8 cellular contexts compared by ENCODE assay signal in the genomic region with DNA sequence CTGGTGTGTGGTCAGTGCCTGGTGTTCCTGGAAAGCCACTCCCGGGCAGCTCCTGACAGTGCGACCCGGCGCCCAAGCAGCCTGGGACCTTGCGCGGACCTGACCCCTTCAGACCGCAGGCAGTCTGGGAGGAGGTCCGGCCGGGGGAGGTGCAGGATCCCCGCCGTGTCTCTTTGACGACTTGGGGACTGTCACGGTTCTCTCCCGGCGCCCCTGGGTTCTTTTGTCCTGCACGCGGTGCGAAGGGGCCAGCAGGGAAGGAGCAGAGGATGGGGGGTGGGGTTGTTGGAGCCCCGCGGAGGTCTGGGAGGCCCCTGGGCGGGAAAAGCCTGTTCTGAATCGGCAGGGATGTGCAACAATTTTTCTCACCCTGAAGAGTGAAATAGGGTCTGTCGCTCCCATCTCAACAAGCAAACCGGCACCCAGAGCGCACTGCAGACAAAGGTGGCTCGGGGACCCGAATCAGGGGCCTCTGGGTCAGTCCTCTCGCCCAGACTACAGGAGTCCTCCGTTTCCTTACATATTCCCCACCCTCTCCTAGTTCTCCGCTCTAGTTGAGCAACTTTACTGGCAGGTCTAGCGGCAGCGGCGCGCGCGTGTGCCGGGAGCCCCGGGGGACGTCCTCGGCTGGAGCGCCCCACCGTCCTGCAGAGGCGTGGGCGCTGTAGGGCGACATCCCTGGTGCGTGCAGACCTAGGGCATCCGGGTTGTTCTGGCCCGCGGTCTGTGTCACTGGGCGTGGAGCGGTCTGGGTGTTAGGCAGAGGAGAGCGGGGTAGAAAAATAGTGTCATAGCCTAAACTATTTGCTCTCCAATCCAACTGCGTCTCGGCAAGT. TPM values are rescaled to one million over a fixed set of nuclear protein-coding genes. Genes with fewer than 3 reads are reported as not detected.
DNase-seq lines count a peak whose midpoint lies in the region; ATAC-seq and TF ChIP-seq lines count a peak whose summit lies in the region.

No MANE protein-coding gene starts in this region.

- H3K4me1 ChIP-seq in testis = peaks cover 11% of the 10 kb centered on the region

- ATAC-seq in GM18511 (IDR thresholded peaks at IDR 0.05; ENCODE audit: unreplicated experiment) = peak; percentile 61
- ATAC-seq in HG02970 (IDR thresholded peaks at IDR 0.05; ENCODE audit: low FRiP score, unreplicated experiment) = peak; percentile 34

- TF ChIP-seq POLR2A in lower leg skin (IDR thresholded peaks at IDR 0.05) (no peak), testis (IDR thresholded peaks at IDR 0.05) (no peak)

- H3K4me3 ChIP-seq in coronary artery = peak overlapping the region; percentile 80
- peak overlapping the region; percentile 21 for H3K4me3 ChIP-seq in lower leg skin (ENCODE audit: low read depth, poor library complexity, severe bottlenecking)
- peak overlapping the region; percentile 60 to 71 for H3K4me3 ChIP-seq in testis

- H3K27ac ChIP-seq in coronary artery (peak overlapping the region; percentile 80 to 88), testis (peak overlapping the region; percentile 63 to 70)

- H3K9me3 ChIP-seq in testis = no peaks in the 10 kb centered on the region

- H3K36me3 ChIP-seq in testis (ENCODE audit: low read depth, missing control alignments) = no peaks in the 10 kb centered on the region

- WGBS in lower leg skin, 2 donors = 1% methylated on average over 46 to 50 of the region's 54 CpGs
- WGBS in testis, 2 donors = 0% methylated on average over 9 to 54 of the region's 54 CpGs

- H3K27me3 ChIP-seq in testis = no peaks in the 10 kb centered on the region

- intact Hi-C loops in lower leg skin (cut with DNase I; ENCODE audit: low total_unique reads) (no loop called here), testis (cut with DNase I; ENCODE audit: low total_unique reads) (no loop called here)

- TF ChIP-seq CTCF in coronary artery (IDR thresholded peaks at IDR 0.05) = no peak
- no peak for TF ChIP-seq CTCF in lower leg skin (IDR thresholded peaks at IDR 0.05)
- TF ChIP-seq CTCF in testis (IDR thresholded peaks at IDR 0.05) = no peak

- DNase-seq in AG08396 (ENCODE audit: low spot score) (peak; percentile 73), RPMI7951 (ENCODE audit: low read depth) (peak; percentile 67), coronary artery (ENCODE audit: low spot score) (peak; percentile 89), lower leg skin (ENCODE audit: low spot score in 2 of 2) (peak; percentile 37 to 92), testis (peak; percentile 42)
- no peak for DNase-seq in stimulated activated CD4-positive, alpha-beta T cell treated with anti-CD3 and anti-CD28 coated beads, Interleukin-4, amount 100 ng/mL, for 4 hours

RNA-seq across cellular contexts. Expression of a gene that starts 1.2 kb away (rescaled TPM):
- total RNA-seq in RPMI7951 (2014; rRNA removed; shearing (Covaris generic)) = 178 and 246 TPM in 2 replicates
- 10 to 100 TPM; 21.2 to 44.1 (median 36.5) TPM for total RNA-seq in lower leg skin
- 10 to 100 TPM; 15.7 to 23.4 TPM for total RNA-seq in testis
- 22.8 TPM for polyA plus RNA-seq in testis (ENCODE audit: insufficient read depth, low read depth, low replicate concordance)

Comparison
In these comparisons a context has a peak if more than half of its experiments do, and no peak if none do; other contexts are left out.
1. DNase-seq: peak in AG08396 (single experiment), RPMI7951 (single experiment), coronary artery (single experiment), lower leg skin (2 of 2) and testis (single experiment); none in stimulated activated CD4-positive, alpha-beta T cell treated with anti-CD3 and anti-CD28 coated beads, Interleukin-4, amount 100 ng/mL, for 4 hours (0 of 2).
2. H3K4me3 ChIP-seq: peak in every context shown above with its lines; median percentile 80 in coronary artery; 66 in testis; 21 in lower leg skin.